23 cellular contexts compared by ENCODE assay signal in the genomic region with DNA sequence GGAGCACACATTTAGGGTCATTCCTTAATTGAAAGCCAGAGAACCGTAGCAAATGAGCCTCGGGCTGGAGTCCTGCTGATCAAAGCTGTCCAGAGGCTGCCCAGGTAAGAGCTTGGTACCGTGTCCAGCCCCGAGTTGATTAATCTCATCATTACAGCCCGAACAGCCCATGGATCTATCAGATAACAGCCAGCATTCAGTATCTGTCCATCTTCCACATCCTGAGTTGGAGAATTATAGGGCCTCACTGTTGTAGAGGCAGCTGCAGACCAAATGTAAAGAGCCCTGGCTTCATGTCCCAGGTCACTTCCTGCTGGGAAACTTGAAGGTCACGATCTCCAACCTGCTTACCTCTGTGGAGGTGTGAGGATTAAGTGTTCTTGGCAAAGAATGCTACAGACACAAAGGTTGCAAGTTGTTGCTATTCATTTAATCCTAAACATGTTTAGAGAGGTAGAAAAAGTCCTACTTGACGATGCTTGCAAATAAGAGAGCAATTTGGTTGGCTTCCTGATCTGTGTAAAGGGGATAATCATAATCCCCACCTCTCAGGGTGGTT.
"Had no signal": no experiment of that assay in that cellular context is flagged by ENCODE, and none has a peak within 500 bp of the region (broad histone marks: within the 10 kb centered on the region; RNA-seq: fewer than 3 reads in every experiment).

No MANE protein-coding gene starts in this region.

- DNase-seq: activated B cell treated with CpG ODN at 0.5 μM for 24 hours; activated CD4-positive, alpha-beta T cell treated with anti-CD3 and anti-CD28 coated beads for 36 hours; activated CD4-positive, alpha-beta T cell treated with anti-CD3 and anti-CD28 coated beads, Interleukin-2, amount 50 U/mL, for 4 hours; activated CD8-positive, alpha-beta memory T cell treated with anti-CD3 and anti-CD28 coated beads for 24 hours; activated CD8-positive, alpha-beta memory T cell treated with anti-CD3 and anti-CD28 coated beads, Interleukin-2, amount 50 U/mL, for 4 hours; activated naive CD4-positive, alpha-beta T cell; activated T-cell treated with anti-CD3 and anti-CD28 coated beads, Interleukin-2, amount 50 U/mL, for 24 hours; colonic mucosa; foreskin keratinocyte; hippocampal formation; kidney glomerular epithelial cell; nephron progenitor cell; occipital lobe; sigmoid colon; stimulated activated CD4-positive, alpha-beta T cell treated with anti-CD3 and anti-CD28 coated beads, Interleukin-15, amount 100 ng/mL, for 24 hours; stomach; SW 1271; T-helper 17 cell had no signal

- H3K4me1 ChIP-seq: breast epithelium, colonic mucosa, foreskin keratinocyte had no signal

- H3K27me3 ChIP-seq: adrenal gland, breast epithelium, colonic mucosa, sigmoid colon, stomach, suprapubic skin had no signal

- H3K4me3 ChIP-seq: adrenal gland, breast epithelium, colonic mucosa, sigmoid colon, smooth muscle cell, stomach, suprapubic skin had no signal

- H3K27ac ChIP-seq: adrenal gland, breast epithelium, colonic mucosa, epithelial cell of prostate, foreskin keratinocyte had no signal

- H3K36me3 ChIP-seq: adrenal gland, breast epithelium, colonic mucosa, sigmoid colon, stomach, suprapubic skin had no signal

- H3K9me3 ChIP-seq: adrenal gland, breast epithelium, colonic mucosa, sigmoid colon, stomach, suprapubic skin had no signal
